In genomic region chr5:25444697-25445096, GRCh38 we compare ENCODE assay signal across 21 cellular contexts.
DNase-seq lines count a peak whose midpoint lies in the region; ATAC-seq and TF ChIP-seq lines count a peak whose summit lies in the region.
"Had no signal": no experiment of that assay in that cellular context is flagged by ENCODE, and none has a peak within 500 bp of the region (broad histone marks: within the 10 kb centered on the region; RNA-seq: fewer than 3 reads in every experiment).

No MANE protein-coding gene starts in this region.

- H3K56ac ChIP-seq in mesendoderm (ENCODE audit: low read length): peak overlapping the region; percentile 12

- WGBS in mesendoderm (ENCODE audit: extremely low coverage, insufficient coverage, low lambda C conversion rate): no CpG with 5 or more reads among the region's 2 CpGs
- WGBS in esophagus muscularis mucosa: 56% methylated on average over 2 of the region's 2 CpGs

- H2BK120ac ChIP-seq in mesendoderm (ENCODE audit: low read depth, low read length): no peak overlapping the region

- H2AK5ac ChIP-seq in mesendoderm (ENCODE audit: low read length): no peak overlapping the region

- no peak overlapping the region for H4K5ac ChIP-seq in mesendoderm (ENCODE audit: low read length)

- DNase-seq in NT2/D1 (ENCODE audit: low read depth, low spot score) (no peak), endothelial cell (ENCODE audit: low spot score) (no peak), mesendoderm (no peak), retina (no peak), esophagus muscularis mucosa (ENCODE audit: extremely low spot score) (no peak), Right ventricle myocardium inferior (ENCODE audit: missing footprints) (no peak)
- DNase-seq in activated CD4-positive, alpha-beta T cell treated with anti-CD3 and anti-CD28 coated beads for 1 hour: no peak
- DNase-seq: DMS79 treated with DMSO at 0.1 percent for 48 hours, GOT3, Kasumi-1, MG63, NCI-H1048, NCI-H1436, NCI-H1930, NCI-H226, NCI-H524, NCI-H82, SIG-M5 had no signal

- H3K36me3 ChIP-seq in ES-I3 (ENCODE audit: insufficient read depth, low read length) (peaks cover 11% of the 10 kb centered on the region), NT2/D1 (ENCODE audit: insufficient read depth, insufficient read length, low read length) (peaks cover 7% of the 10 kb centered on the region), mesendoderm (ENCODE audit: control insufficient read depth, insufficient read depth, low read length) (no peaks in the 10 kb centered on the region), esophagus muscularis mucosa (no peaks in the 10 kb centered on the region)
- H3K36me3 ChIP-seq: MG63 had no signal

- no peak overlapping the region for H3K4me2 ChIP-seq in mesendoderm (ENCODE audit: low read length)

- H2BK5ac ChIP-seq in mesendoderm (ENCODE audit: low read length): no peak overlapping the region

- no peak overlapping the region for H2BK15ac ChIP-seq in mesendoderm (replicated peaks; ENCODE audit: low read depth)

- no peak for TF ChIP-seq POLR2A in esophagus muscularis mucosa (IDR thresholded peaks at IDR 0.05; ENCODE audit: low read depth)

- ATAC-seq in Right ventricle myocardium inferior: no peak

- H3K27ac Mint-ChIP-seq in endothelial cell (ENCODE audit: unreplicated experiment): peak overlapping the region; percentile 99
- H3K27ac Mint-ChIP-seq: B cell had no signal

- H3K27me3 ChIP-seq in NT2/D1 (ENCODE audit: insufficient read depth, insufficient read length): no peaks in the 10 kb centered on the region
- H3K27me3 ChIP-seq in mesendoderm (ENCODE audit: insufficient read depth, low read length, poor library complexity): no peaks in the 10 kb centered on the region
- no peaks in the 10 kb centered on the region for H3K27me3 ChIP-seq in esophagus muscularis mucosa
- H3K27me3 ChIP-seq: MG63 had no signal

- intact Hi-C loops in esophagus muscularis mucosa (cut with DNase I) (no loop called here), Right ventricle myocardium inferior (cut with DNase I) (no loop called here)

- H3K18ac ChIP-seq in mesendoderm (ENCODE audit: low read length): no peak overlapping the region

- no peaks in the 10 kb centered on the region for H3K9me3 Mint-ChIP-seq in endothelial cell (ENCODE audit: unreplicated experiment)

- no peak for TF ChIP-seq EP300 in esophagus muscularis mucosa (IDR thresholded peaks at IDR 0.05)

- H3K4ac ChIP-seq in mesendoderm (ENCODE audit: low read depth, low read length): no peak overlapping the region

- peak overlapping the region; percentile 93 for H3K9ac ChIP-seq in ES-I3 (ENCODE audit: low read depth, low read length)
- peak overlapping the region; percentile 81 for H3K9ac ChIP-seq in NT2/D1 (ENCODE audit: insufficient read length, low read depth)
- H3K9ac ChIP-seq in mesendoderm (ENCODE audit: low read length): peak overlapping the region; percentile 71

- peaks cover 4% of the 10 kb centered on the region for H3K27me3 Mint-ChIP-seq in endothelial cell (ENCODE audit: unreplicated experiment)
- H3K27me3 Mint-ChIP-seq: B cell had no signal

- TF ChIP-seq CTCF in endothelial cell (IDR thresholded peaks at IDR 0.05; ENCODE audit: unreplicated experiment): no peak
- TF ChIP-seq CTCF in esophagus muscularis mucosa (IDR thresholded peaks at IDR 0.05): no peak

- H3K4me3 Mint-ChIP-seq in endothelial cell (ENCODE audit: unreplicated experiment): peak overlapping the region; percentile 91
- H3K4me3 Mint-ChIP-seq: B cell had no signal

- peak overlapping the region; percentile 64 for H3K4me3 ChIP-seq in NT2/D1 (ENCODE audit: insufficient read length, low read depth)
- peak overlapping the region; percentile 29 for H3K4me3 ChIP-seq in mesendoderm (ENCODE audit: low read length)
- no peak overlapping the region for H3K4me3 ChIP-seq in esophagus muscularis mucosa
- H3K4me3 ChIP-seq: MG63 had no signal

- no peak overlapping the region for H3K23ac ChIP-seq in mesendoderm (ENCODE audit: low read length)

- peaks cover 16% of the 10 kb centered on the region for H3K79me2 ChIP-seq in mesendoderm (ENCODE audit: control insufficient read depth, insufficient read depth, low read length)

- H3K27ac ChIP-seq in mesendoderm (ENCODE audit: low read depth, low read length) (no peak overlapping the region), esophagus muscularis mucosa (replicated peaks in 1 of 4) (no peak overlapping the region)
- H3K27ac ChIP-seq: 22Rv1 had no signal

- H3K36me3 Mint-ChIP-seq in endothelial cell (ENCODE audit: low read depth, unreplicated experiment): no peaks in the 10 kb centered on the region

- no peak overlapping the region for H4K8ac ChIP-seq in mesendoderm (ENCODE audit: low read depth, low read length)

- H3K79me1 ChIP-seq in mesendoderm (ENCODE audit: low read length): no peaks in the 10 kb centered on the region

- no peaks in the 10 kb centered on the region; the same call in 1 of the 2 replicates for H3K9me3 ChIP-seq in ES-I3 (ENCODE audit: control insufficient read depth, insufficient read depth, low read length)
- H3K9me3 ChIP-seq in NT2/D1 (ENCODE audit: insufficient read depth, low read length): no peaks in the 10 kb centered on the region
- no peaks in the 10 kb centered on the region for H3K9me3 ChIP-seq in esophagus muscularis mucosa
- H3K9me3 ChIP-seq: MG63 had no signal

- H3K4me1 Mint-ChIP-seq in endothelial cell (ENCODE audit: unreplicated experiment): peaks cover 28% of the 10 kb centered on the region
- H3K4me1 Mint-ChIP-seq: B cell had no signal

- H3K4me1 ChIP-seq in ES-I3 (ENCODE audit: insufficient read depth, low read length): peaks cover 25% of the 10 kb centered on the region
- no peaks in the 10 kb centered on the region for H3K4me1 ChIP-seq in NT2/D1 (ENCODE audit: insufficient read depth, insufficient read length)
- H3K4me1 ChIP-seq in mesendoderm (ENCODE audit: control insufficient read depth, low read depth, low read length): peaks cover 3% of the 10 kb centered on the region
- no peaks in the 10 kb centered on the region for H3K4me1 ChIP-seq in esophagus muscularis mucosa

Comparison
In these comparisons a context has a peak if more than half of its experiments do, and no peak if none do; other contexts are left out.
1. H3K4me3 ChIP-seq: peak in NT2/D1 (single experiment) and mesendoderm (single experiment); none in esophagus muscularis mucosa (0 of 4).
2. Peak in every context shown above with its lines, with median percentiles within 50 percentile points of each other: H3K9ac ChIP-seq.